In the genomic region with DNA sequence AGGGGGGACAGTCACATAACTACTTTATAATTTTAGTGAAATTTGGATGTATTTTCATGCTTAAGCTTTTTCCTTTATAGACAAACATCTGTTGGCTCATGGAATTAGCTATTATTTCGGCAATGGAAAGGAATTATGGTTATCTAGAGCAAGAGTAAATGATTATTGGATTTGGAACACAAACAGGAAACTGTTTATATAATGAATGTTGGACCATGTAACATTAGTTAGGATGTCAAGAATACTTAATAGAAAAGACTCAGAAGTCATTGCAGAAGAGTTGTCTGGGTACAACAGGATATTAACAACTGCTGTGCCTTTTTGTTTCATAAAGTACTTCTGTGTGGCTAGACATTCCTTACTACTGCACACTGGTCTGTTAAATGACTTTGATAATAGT, we compare ENCODE assay signal across 32 cellular contexts.
"Had no signal": no experiment of that assay in that cellular context is flagged by ENCODE, and none has a peak within 500 bp of the region (broad histone marks: within the 10 kb centered on the region; RNA-seq: fewer than 3 reads in every experiment).

No MANE protein-coding gene starts in this region.

- H3K4me1 ChIP-seq: adrenal gland, body of pancreas, foreskin keratinocyte, gastrocnemius medialis, heart left ventricle had no signal

- H3K27ac ChIP-seq: adrenal gland, body of pancreas, esophagus muscularis mucosa, foreskin keratinocyte, gastrocnemius medialis, heart left ventricle, WERI-Rb-1 had no signal

- H3K4me3 ChIP-seq: adrenal gland, body of pancreas, esophagus muscularis mucosa, gastrocnemius medialis, heart left ventricle had no signal

- H3K9me3 ChIP-seq: adrenal gland, body of pancreas, esophagus muscularis mucosa, gastrocnemius medialis, heart left ventricle had no signal

- ATAC-seq: activated CD4-positive, CD25-positive, alpha-beta regulatory T cell treated with anti-CD3 and anti-CD28 coated beads, Interleukin-2, amount 50 U/mL, for 24 hours; activated CD8-positive, alpha-beta memory T cell treated with anti-CD3 and anti-CD28 coated beads, Interleukin-2, amount 10 ng/mL, durations not matched to agents 7 days and 5 days; activated CD8-positive, alpha-beta T cell treated with anti-CD3 and anti-CD28 coated beads for 36 hours; activated naive CD8-positive, alpha-beta T cell treated with anti-CD3 and anti-CD28 coated beads, Interleukin-2, amount 50 U/mL, for 24 hours; body of pancreas; effector memory CD8-positive, alpha-beta T cell; foreskin keratinocyte; gastrocnemius medialis; heart left ventricle; T-helper 17 cell had no signal

- H3K27me3 ChIP-seq: adrenal gland, body of pancreas, esophagus muscularis mucosa, foreskin keratinocyte, gastrocnemius medialis, heart left ventricle had no signal

- DNase-seq: activated B cell treated with CpG ODN at 0.5 μM for 24 hours; activated CD4-positive, alpha-beta T cell treated with anti-CD3 and anti-CD28 coated beads for 48 hours; activated CD4-positive, alpha-beta T cell treated with anti-CD3 and anti-CD28 coated beads, Interleukin-2, amount 50 U/mL, for 1 hour; activated CD4-positive, alpha-beta T cell treated with anti-CD3 and anti-CD28 coated beads, Interleukin-2, amount 50 U/mL, for 48 hours; activated CD8-positive, alpha-beta memory T cell treated with anti-CD3 and anti-CD28 coated beads, Interleukin-2, amount 10 ng/mL, durations not matched to agents 7 days and 5 days; activated CD8-positive, alpha-beta memory T cell treated with anti-CD3 and anti-CD28 coated beads, Interleukin-2, amount 50 U/mL, for 4 hours; activated CD8-positive, alpha-beta T cell treated with anti-CD3 and anti-CD28 coated beads for 36 hours; activated effector memory CD4-positive, alpha-beta T cell treated with anti-CD3 and anti-CD28 coated beads, Interleukin-2, amount 50 U/mL, for 16 hours; activated naive CD4-positive, alpha-beta T cell treated with anti-CD3 and anti-CD28 coated beads for 36 hours; activated naive CD8-positive, alpha-beta T cell treated with anti-CD3 and anti-CD28 coated beads for 36 hours; activated naive CD8-positive, alpha-beta T cell treated with anti-CD3 and anti-CD28 coated beads, Interleukin-2, amount 50 U/mL, for 24 hours; activated T-cell treated with anti-CD3 and anti-CD28 coated beads, Interleukin-2, amount 50 U/mL, for 1 hour; activated T-cell treated with anti-CD3 and anti-CD28 coated beads, Interleukin-2, amount 50 U/mL, for 48 hours; adrenal gland; amygdala; aorta; body of pancreas; caudate nucleus; cortex of kidney; dermis blood vessel endothelial cell; effector CD4-positive, alpha-beta T cell; effector memory CD8-positive, alpha-beta T cell; erythroblast; foreskin keratinocyte; gastrocnemius medialis; glutamatergic neuron; heart left ventricle; T-helper 17 cell; T1000; WERI-Rb-1 had no signal

- H3K36me3 ChIP-seq: adrenal gland, esophagus muscularis mucosa, gastrocnemius medialis, heart left ventricle, WERI-Rb-1 had no signal
